ENCODE assay signal across 2 cellular contexts in genomic region chr17:286571-286970, GRCh38.
TF ChIP-seq lines count a peak whose summit lies in the region.

No MANE protein-coding gene starts in this region.

TF ChIP-seq in HepG2, 621 proteins besides CTCF, POLR2A, EP300 and RAD21:
- TF ChIP-seq ARNT (IDR thresholded peaks at IDR 0.05) (no peak), SCMH1 (CRISPR knock-in tag; IDR thresholded peaks at IDR 0.05; ENCODE audit: borderline replicate concordance) (no peak), ZNF572 (CRISPR knock-in tag; IDR thresholded peaks at IDR 0.05) (no peak), POLR2G (IDR thresholded peaks at IDR 0.05; ENCODE audit: low read depth, low read length) (no peak)
- TF ChIP-seq, protein P1, sequence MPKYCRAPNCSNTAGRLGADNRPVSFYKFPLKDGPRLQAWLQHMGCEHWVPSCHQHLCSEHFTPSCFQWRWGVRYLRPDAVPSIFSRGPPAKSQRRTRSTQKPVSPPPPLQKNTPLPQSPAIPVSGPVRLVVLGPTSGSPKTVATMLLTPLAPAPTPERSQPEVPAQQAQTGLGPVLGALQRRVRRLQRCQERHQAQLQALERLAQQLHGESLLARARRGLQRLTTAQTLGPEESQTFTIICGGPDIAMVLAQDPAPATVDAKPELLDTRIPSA (CRISPR knock-in tag; IDR thresholded peaks at IDR 0.05; ENCODE audit: borderline replicate concordance), result no peak
TF ChIP-seq in HepG2: peak in this region for 0.

TF ChIP-seq in H1, 55 proteins besides CTCF, POLR2A, EP300 and RAD21:
- TF ChIP-seq NANOG (IDR thresholded peaks at IDR 0.05; ENCODE audit: insufficient read depth, low read depth, low read length, poor library complexity, severe bottlenecking) (no peak), POLR2AphosphoS5 (IDR thresholded peaks at IDR 0.05; ENCODE audit: low read depth, low read length) (no peak), ATF3 (IDR thresholded peaks at IDR 0.05; ENCODE audit: insufficient read depth, low read depth, low read length) (no peak), GTF2F1 (IDR thresholded peaks at IDR 0.05; ENCODE audit: borderline replicate concordance, low read depth, low read length) (no peak), KDM1A (IDR thresholded peaks at IDR 0.05; ENCODE audit: borderline replicate concordance, low read length) (no peak), TCF12 (IDR thresholded peaks at IDR 0.05; ENCODE audit: low read depth, low read length) (no peak)
